In the genomic region with DNA sequence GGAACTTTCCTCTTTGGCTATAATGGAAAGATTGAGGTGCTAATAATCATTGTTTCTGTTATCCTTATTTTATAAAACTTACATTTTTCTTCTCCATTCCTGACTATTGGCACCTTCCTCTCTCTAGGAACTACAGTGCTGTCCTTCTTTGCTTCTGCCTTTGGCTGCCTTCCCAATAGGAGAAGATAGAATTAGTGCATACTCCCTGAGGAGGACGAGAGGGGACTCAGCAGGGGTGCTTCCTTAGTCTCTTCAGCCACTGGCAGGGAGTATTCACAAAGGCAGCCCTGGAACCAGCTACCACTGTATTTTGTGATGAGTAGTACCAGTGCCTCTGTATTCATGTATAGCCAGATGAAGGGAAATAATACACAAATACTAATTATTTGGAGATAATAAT, we compare ENCODE assay signal across 24 cellular contexts.
DNase-seq lines count a peak whose midpoint lies in the region; ATAC-seq and TF ChIP-seq lines count a peak whose summit lies in the region.
"Had no signal": no experiment of that assay in that cellular context is flagged by ENCODE, and none has a peak within 500 bp of the region (broad histone marks: within the 10 kb centered on the region; RNA-seq: fewer than 3 reads in every experiment).

No MANE protein-coding gene starts in this region.

- peaks cover 12% of the 10 kb centered on the region for H3K4me1 Mint-ChIP-seq in WTC11
- H3K4me1 Mint-ChIP-seq: B cell had no signal

- no peaks in the 10 kb centered on the region for H3K36me3 ChIP-seq in H7 (replicated peaks; ENCODE audit: control insufficient read depth, insufficient read depth, low read length)
- H3K36me3 ChIP-seq in stomach: no peaks in the 10 kb centered on the region
- H3K36me3 ChIP-seq: HAP-1 had no signal

- intact Hi-C loops in stomach (cut with DNase I; ENCODE audit: low total_unique reads): no loop called here

- H3K27me3 Mint-ChIP-seq in WTC11 (ENCODE audit: low read depth): no peaks in the 10 kb centered on the region
- H3K27me3 Mint-ChIP-seq: B cell had no signal

- TF ChIP-seq CTCF in WTC11 (IDR thresholded peaks at IDR 0.05) (no peak), stomach (IDR thresholded peaks at IDR 0.05) (no peak)

- POLR2A ChIA-PET in WTC11 (lab: Charles Lee): no interaction called here

- H3K36me3 Mint-ChIP-seq in WTC11: no peaks in the 10 kb centered on the region; the same call in 1 of the 2 replicates
- H3K36me3 Mint-ChIP-seq: CD8-positive, alpha-beta T cell had no signal

- TF ChIP-seq EP300 in stomach (IDR thresholded peaks at IDR 0.05): no peak

- no peak overlapping the region for H3K4me3 Mint-ChIP-seq in WTC11
- H3K4me3 Mint-ChIP-seq: B cell; CD8-positive, alpha-beta T cell; HFFc6 had no signal

- peaks cover 5% of the 10 kb centered on the region for H3K9me3 Mint-ChIP-seq in WTC11
- H3K9me3 Mint-ChIP-seq: HFFc6 had no signal

- no peak overlapping the region for H3K27ac ChIP-seq in stomach
- H3K27ac ChIP-seq: C4-2B, SK-N-MC had no signal

- DNase-seq in H7 (peak; percentile 22), WTC11 (ENCODE audit: low spot score) (peak; percentile 37), iPS-NIHi11 (ENCODE audit: low spot score) (peak; percentile 13), stomach (no peak)
- no peak for DNase-seq in activated T-cell treated with anti-CD3 and anti-CD28 coated beads, Interleukin-2, amount 50 U/mL, for 1 hour
- DNase-seq: CD8-positive, alpha-beta T cell; DMS 273 treated with DMSO at 0.1 percent for 48 hours; DMS79; EL; GDM1; HFFc6; NCI-H1048; NCI-H1417 treated with DMSO at 0.1 percent for 48 hours; NCI-H187; NCI-H2081 treated with DMSO at 0.1 percent for 48 hours; NCI-H524 treated with DMSO at 0.1 percent for 48 hours; SIG-M5 had no signal

- H3K4me1 ChIP-seq in stomach: no peaks in the 10 kb centered on the region
- H3K4me1 ChIP-seq: HAP-1 had no signal

- H3K4me3 ChIP-seq in H7 (ENCODE audit: insufficient read depth, low read depth, low read length): no peak overlapping the region
- no peak overlapping the region for H3K4me3 ChIP-seq in stomach
- H3K4me3 ChIP-seq: GM12878, HAP-1, SK-N-MC had no signal

- CTCF ChIA-PET in WTC11 (lab: Charles Lee): interaction anchor here (0.6 kb wide), 1 partner anchor 29 kb away, joined by 3 read pairs; no protein-coding TSS in a partner anchor

- ATAC-seq in WTC11: peak; percentile 85
- ATAC-seq in GM19463 (IDR thresholded peaks at IDR 0.05; ENCODE audit: unreplicated experiment): no peak
- ATAC-seq in GM18907 (IDR thresholded peaks at IDR 0.05; ENCODE audit: unreplicated experiment): no peak
- ATAC-seq: CD8-positive, alpha-beta T cell; GM12878 had no signal

- no peak overlapping the region for H3K27ac Mint-ChIP-seq in WTC11
- H3K27ac Mint-ChIP-seq: B cell; CD8-positive, alpha-beta T cell; HFFc6 had no signal

- no peak for TF ChIP-seq POLR2A in stomach (IDR thresholded peaks at IDR 0.05)

- H3K9me3 ChIP-seq in stomach: no peaks in the 10 kb centered on the region
- H3K9me3 ChIP-seq: HAP-1 had no signal

- H3K27me3 ChIP-seq in H7 (ENCODE audit: control insufficient read depth, insufficient read depth, low read length): no peaks in the 10 kb centered on the region
- H3K27me3 ChIP-seq in stomach: no peaks in the 10 kb centered on the region

- WGBS in stomach, 5 donors: 6 to 21% (median 11%) methylated on average over 1 of the region's 1 CpG

TF ChIP-seq in WTC11, 78 proteins besides CTCF, POLR2A, EP300 and RAD21:
- TF ChIP-seq ATF1 (CRISPR knock-in tag; IDR thresholded peaks at IDR 0.05) (no peak), NR3C1 (CRISPR knock-in tag; conservative IDR thresholded peaks at IDR 0.05; ENCODE audit: low read depth) (no peak), ZNF423 (CRISPR knock-in tag; IDR thresholded peaks at IDR 0.05) (peak; percentile 60; the same call in 1 of the 2 replicates), ZNF121 (CRISPR knock-in tag; IDR thresholded peaks at IDR 0.05) (peak; percentile 51; the same call in 1 of the 2 replicates), ESRRA (CRISPR knock-in tag; IDR thresholded peaks at IDR 0.05; ENCODE audit: borderline replicate concordance) (no peak)

Comparison
In these comparisons a context has a peak if more than half of its experiments do, and no peak if none do; other contexts are left out.
1. DNase-seq: peak in H7 (single experiment), WTC11 (single experiment) and iPS-NIHi11 (single experiment); none in activated T-cell treated with anti-CD3 and anti-CD28 coated beads, Interleukin-2, amount 50 U/mL, for 1 hour (single experiment) and stomach (single experiment).